In the genomic region with DNA sequence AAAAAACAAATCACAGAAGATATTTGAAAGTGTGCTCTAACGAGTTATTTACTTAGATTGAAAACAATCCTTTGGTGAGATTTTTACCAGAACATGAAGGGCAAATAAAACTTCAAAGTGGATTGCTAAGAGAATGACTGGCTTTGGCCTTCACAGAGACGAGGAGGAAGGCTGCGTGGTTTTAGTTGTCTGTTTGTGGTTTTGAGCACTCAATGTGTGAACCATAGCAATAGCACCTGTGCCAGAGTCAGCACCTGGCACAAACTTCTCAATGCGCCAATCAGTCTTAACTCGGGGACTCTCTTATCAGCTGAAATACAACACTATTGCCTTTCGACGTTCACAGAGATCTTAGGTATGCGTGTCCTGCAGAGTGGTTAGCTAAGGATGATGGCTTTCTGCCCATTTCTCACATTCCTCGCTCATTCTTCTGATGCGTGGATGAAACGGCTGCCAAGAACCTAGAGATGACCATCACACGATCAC, we compare ENCODE assay signal across 8 cellular contexts.
A peak's percentile ranks its signal among the peaks of the same experiment; 100 is the strongest.
DNase-seq lines count a peak whose midpoint lies in the region; ATAC-seq and TF ChIP-seq lines count a peak whose summit lies in the region.

No MANE protein-coding gene starts in this region.

- H3K27ac Mint-ChIP-seq in central memory CD8-positive, alpha-beta T cell (ENCODE audit: low read depth): peak overlapping the region; percentile 99

- H3K27ac ChIP-seq in spleen (peak overlapping the region; percentile 76 to 97 (median 90)), ovary (no peak overlapping the region)

- peak overlapping the region in 1 of 8 donors; percentile 57 for H3K4me3 ChIP-seq in spleen
- H3K4me3 ChIP-seq in ovary: no peak overlapping the region

- no peak for TF ChIP-seq EP300 in ovary (IDR thresholded peaks at IDR 0.05)

- intact Hi-C loops in spleen (cut with DNase I; ENCODE audit: low total_unique reads) (no loop called here), ovary (cut with DNase I) (loop anchor here in 2 of 4 donors (5.0 to 10.0 kb wide), 2 partner anchors 142 to 150 kb away; no protein-coding TSS in a partner anchor)

- peaks cover 80% of the 10 kb centered on the region for H3K4me1 Mint-ChIP-seq in central memory CD8-positive, alpha-beta T cell

- peaks cover 0 to 65% (median 4%) of the 10 kb centered on the region in 6 donors for H3K36me3 ChIP-seq in spleen
- no peaks in the 10 kb centered on the region for H3K36me3 ChIP-seq in ovary

- no peaks in the 10 kb centered on the region for H3K27me3 Mint-ChIP-seq in central memory CD8-positive, alpha-beta T cell

- H3K36me3 Mint-ChIP-seq in central memory CD8-positive, alpha-beta T cell (ENCODE audit: insufficient read depth): peaks cover 52% of the 10 kb centered on the region

- peaks cover 56 to 97% (median 93%) of the 10 kb centered on the region in 6 donors for H3K4me1 ChIP-seq in spleen
- peaks cover 4% of the 10 kb centered on the region for H3K4me1 ChIP-seq in ovary (ENCODE audit: insufficient read depth)

- ATAC-seq in GM18873 (IDR thresholded peaks at IDR 0.05; ENCODE audit: low FRiP score, unreplicated experiment) (peak; percentile 65), HG02973 (IDR thresholded peaks at IDR 0.05; ENCODE audit: unreplicated experiment) (peak; percentile 51)
- ATAC-seq in central memory CD8-positive, alpha-beta T cell (replicated peaks; ENCODE audit: extremely low read depth, poor library complexity, severe bottlenecking): peak; percentile 78

- H3K27me3 ChIP-seq in spleen (replicated peaks in 1 of 7) (no peaks in the 10 kb centered on the region), ovary (no peaks in the 10 kb centered on the region)

- H3K9me3 ChIP-seq in spleen (no peaks in the 10 kb centered on the region), ovary (no peaks in the 10 kb centered on the region)

- peak overlapping the region; percentile 78 for H3K4me3 Mint-ChIP-seq in central memory CD8-positive, alpha-beta T cell

- TF ChIP-seq CTCF in spleen (IDR thresholded peaks at IDR 0.05 in 8 of 11, conservative IDR thresholded peaks at IDR 0.05 in 3 of 11) (no peak), ovary (IDR thresholded peaks at IDR 0.05) (no peak)

- TF ChIP-seq POLR2A in spleen (IDR thresholded peaks at IDR 0.05): no peak
- TF ChIP-seq POLR2A in ovary (IDR thresholded peaks at IDR 0.05): no peak

- WGBS in spleen, 5 donors: 43 to 59% (median 51%) methylated on average over 12 of the region's 12 CpGs
- WGBS in ovary, 3 donors: 54 to 70% (median 66%) methylated on average over 12 of the region's 12 CpGs

- H3K9me3 Mint-ChIP-seq in central memory CD8-positive, alpha-beta T cell: no peaks in the 10 kb centered on the region

- DNase-seq in SW480 (ENCODE audit: low spot score): peak; percentile 8
- peak in 1 of 2 donors; percentile 73 for DNase-seq in central memory CD8-positive, alpha-beta T cell (ENCODE audit: low spot score in 2 of 2)
- no peak for DNase-seq in spleen
- DNase-seq in ovary: no peak
- DNase-seq in NCI-H1105 treated with DMSO at 0.1 percent for 48 hours (lab: John Stamatoyannopoulos, UW): no peak
- DNase-seq in NCI-H1930 (lab: John Stamatoyannopoulos, UW): no peak

Comparison
In these comparisons a context has a peak if more than half of its experiments do, and no peak if none do; other contexts are left out.
1. H3K27ac ChIP-seq: peak in spleen (8 of 8); none in ovary (0 of 2).
2. Peak in every context shown above with its lines, with median percentiles within 50 percentile points of each other: ATAC-seq.